Comparison of ENCODE assay signal across 2 cellular contexts in the genomic region with DNA sequence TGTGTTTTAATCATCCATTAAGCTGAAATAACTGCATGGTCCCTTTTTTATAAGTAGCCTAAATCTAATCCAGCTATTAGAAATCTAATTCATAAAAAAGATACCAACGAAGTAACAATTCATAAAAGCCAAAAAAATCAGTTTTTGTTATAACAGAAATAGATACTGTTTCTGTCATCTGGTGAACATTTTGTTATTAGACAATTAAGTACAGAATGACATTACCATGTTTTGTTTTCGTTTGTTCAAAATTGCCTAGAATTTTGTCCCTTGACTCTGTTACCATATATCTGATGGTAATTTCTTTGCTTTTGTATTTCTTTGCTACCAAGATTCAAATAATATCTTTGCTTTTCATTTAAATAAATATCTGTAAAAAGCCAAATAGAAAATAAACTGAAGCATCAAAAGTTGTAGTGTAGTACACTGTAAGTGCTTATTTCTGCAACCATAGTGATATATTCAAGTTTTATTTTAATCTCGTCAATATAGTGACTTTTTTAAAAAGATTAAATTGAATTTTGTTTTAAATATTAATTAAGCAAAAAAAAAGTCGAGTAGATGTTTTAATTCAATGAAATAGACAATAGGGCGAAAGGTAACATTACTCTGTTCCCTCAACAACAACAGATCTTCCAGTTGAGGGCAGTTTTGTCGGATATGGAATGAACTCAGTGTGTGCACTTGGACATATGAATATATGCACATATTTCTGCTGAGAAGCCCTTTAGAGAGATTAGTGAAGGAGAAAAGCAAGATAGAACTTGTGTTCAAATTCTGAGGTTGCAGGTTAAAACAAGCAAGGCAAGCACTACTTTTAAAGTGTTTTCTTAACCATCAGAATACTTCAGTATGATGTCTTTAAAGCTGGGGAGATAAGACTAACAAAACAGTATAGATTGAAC.
TF ChIP-seq lines count a peak whose summit lies in the region.

No MANE protein-coding gene starts in this region.

TF ChIP-seq in GM12891, 5 proteins besides CTCF, POLR2A, EP300 and RAD21:
- no peak for TF ChIP-seq SPI1 (IDR thresholded peaks at IDR 0.05; ENCODE audit: low read depth, low read length)
- no peak for TF ChIP-seq POU2F2 (IDR thresholded peaks at IDR 0.05; ENCODE audit: low read depth, low read length)
- no peak for TF ChIP-seq TAF1 (IDR thresholded peaks at IDR 0.05; ENCODE audit: low read depth, low read length)
- no peak for TF ChIP-seq POLR2AphosphoS5 (IDR thresholded peaks at IDR 0.05; ENCODE audit: low read depth, low read length)
- no peak for TF ChIP-seq PAX5 (IDR thresholded peaks at IDR 0.05; ENCODE audit: insufficient read depth, low read length, severe bottlenecking)
TF ChIP-seq in GM12891: peak in this region for 0.

TF ChIP-seq in K562, 482 proteins besides CTCF, POLR2A, EP300 and RAD21 (continued from another document):
- TF ChIP-seq SMARCA4 (IDR thresholded peaks at IDR 0.05) (0 out of 2 replicates have a peak, but pooled peaks have one; percentile 18), HEY1 (CRISPR knock-in tag; IDR thresholded peaks at IDR 0.05; ENCODE audit: borderline replicate concordance) (no peak)
- TF ChIP-seq, protein P1, sequence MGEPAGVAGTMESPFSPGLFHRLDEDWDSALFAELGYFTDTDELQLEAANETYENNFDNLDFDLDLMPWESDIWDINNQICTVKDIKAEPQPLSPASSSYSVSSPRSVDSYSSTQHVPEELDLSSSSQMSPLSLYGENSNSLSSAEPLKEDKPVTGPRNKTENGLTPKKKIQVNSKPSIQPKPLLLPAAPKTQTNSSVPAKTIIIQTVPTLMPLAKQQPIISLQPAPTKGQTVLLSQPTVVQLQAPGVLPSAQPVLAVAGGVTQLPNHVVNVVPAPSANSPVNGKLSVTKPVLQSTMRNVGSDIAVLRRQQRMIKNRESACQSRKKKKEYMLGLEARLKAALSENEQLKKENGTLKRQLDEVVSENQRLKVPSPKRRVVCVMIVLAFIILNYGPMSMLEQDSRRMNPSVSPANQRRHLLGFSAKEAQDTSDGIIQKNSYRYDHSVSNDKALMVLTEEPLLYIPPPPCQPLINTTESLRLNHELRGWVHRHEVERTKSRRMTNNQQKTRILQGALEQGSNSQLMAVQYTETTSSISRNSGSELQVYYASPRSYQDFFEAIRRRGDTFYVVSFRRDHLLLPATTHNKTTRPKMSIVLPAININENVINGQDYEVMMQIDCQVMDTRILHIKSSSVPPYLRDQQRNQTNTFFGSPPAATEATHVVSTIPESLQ (CRISPR knock-in tag; IDR thresholded peaks at IDR 0.05) = no peak
